1 cellular context compared by ENCODE assay signal in genomic region chr15:49036650-49037545, GRCh38.
TF ChIP-seq lines count a peak whose summit lies in the region.

No MANE protein-coding gene starts in this region.

TF ChIP-seq in GM12878, 131 proteins besides CTCF, POLR2A, EP300 and RAD21 (continued from another document):
- TF ChIP-seq ZBTB4 (CRISPR knock-in tag; IDR thresholded peaks at IDR 0.05): no peak
- no peak for TF ChIP-seq TBL1XR1 (IDR thresholded peaks at IDR 0.05; ENCODE audit: low read depth, low read length)
- no peak for TF ChIP-seq RAD51 (IDR thresholded peaks at IDR 0.05)
- TF ChIP-seq MEF2B (IDR thresholded peaks at IDR 0.05; ENCODE audit: partially characterized antibody, poor library complexity, severe bottlenecking): no peak
- no peak for TF ChIP-seq HDGF (IDR thresholded peaks at IDR 0.05)
- TF ChIP-seq MTA2 (IDR thresholded peaks at IDR 0.05; ENCODE audit: low read depth): no peak
- no peak for TF ChIP-seq SIN3A (IDR thresholded peaks at IDR 0.05; ENCODE audit: low read depth, low read length)
